Comparison of ENCODE assay signal across 12 cellular contexts in the genomic region with DNA sequence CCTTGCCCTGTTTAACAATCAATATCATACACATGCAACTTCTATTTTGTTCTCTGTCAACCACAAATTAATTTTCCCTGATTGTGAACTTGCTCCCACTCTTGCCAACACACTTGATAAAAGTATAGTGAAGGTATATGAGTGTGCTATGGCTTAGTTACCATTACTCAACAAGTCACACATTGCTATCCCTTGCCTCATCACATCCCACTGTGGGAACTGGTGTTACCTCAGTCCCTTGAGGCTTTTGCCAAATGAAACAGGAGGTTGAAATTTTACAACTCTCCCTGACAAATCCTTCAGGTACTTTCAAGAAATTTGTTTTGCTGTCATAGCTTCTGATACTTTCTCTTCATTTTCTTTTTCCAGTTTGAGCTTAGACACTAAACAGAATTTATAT.
"Had no signal": no experiment of that assay in that cellular context is flagged by ENCODE, and none has a peak within 500 bp of the region (broad histone marks: within the 10 kb centered on the region; RNA-seq: fewer than 3 reads in every experiment).

No MANE protein-coding gene starts in this region.

- H3K27me3 ChIP-seq: cardiac muscle cell, dorsolateral prefrontal cortex, ovary had no signal

- H3K27ac ChIP-seq: cardiac muscle cell, dorsolateral prefrontal cortex, lower lobe of right lung, ovary had no signal

- ATAC-seq: lower lobe of right lung; naive thymus-derived CD4-positive, alpha-beta T cell; stimulated activated memory B cell treated with anti-CD40 and anti-IgM and Interleukin-4, amounts not matched to agents 10 μg/mL and 1 μg/mL and 100 μg/mL, for 72 hours had no signal

- H3K4me1 ChIP-seq: lower lobe of right lung had no signal

- H3K36me3 ChIP-seq: cardiac muscle cell, lower lobe of right lung, ovary had no signal

- H3K4me3 ChIP-seq: cardiac muscle cell, dorsolateral prefrontal cortex, lower lobe of right lung, ovary had no signal

- H3K9me3 ChIP-seq: lower lobe of right lung, ovary had no signal

- DNase-seq: activated CD4-positive, alpha-beta T cell treated with anti-CD3 and anti-CD28 coated beads, Interleukin-2, amount 10 ng/mL, durations not matched to agents 7 days and 5 days; activated CD8-positive, alpha-beta memory T cell treated with anti-CD3 and anti-CD28 coated beads, Interleukin-2, amount 50 U/mL, for 48 hours; activated gamma-delta T cell treated with Interleukin-2 at 50 U/mL for 16 hours; dorsolateral prefrontal cortex; endodermal cell; glutamatergic neuron; lower lobe of right lung; naive thymus-derived CD4-positive, alpha-beta T cell; ovary; stimulated activated CD4-positive, alpha-beta T cell treated with anti-CD3 and anti-CD28 coated beads, Interleukin-2, amount 100 ng/mL, for 48 hours had no signal
